24 cellular contexts compared by ENCODE assay signal in genomic region chr12:111251787-111252186, GRCh38.
"Had no signal": no experiment of that assay in that cellular context is flagged by ENCODE, and none has a peak within 500 bp of the region (broad histone marks: within the 10 kb centered on the region; RNA-seq: fewer than 3 reads in every experiment).

No MANE protein-coding gene starts in this region.

- H3K36me3 ChIP-seq: colonic mucosa, esophagus squamous epithelium, gastrocnemius medialis, heart right ventricle, left lung, lower lobe of right lung had no signal

- H3K27ac Mint-ChIP-seq: dendritic cell treated with granulocyte-macrophage colony-stimulating factor and Interleukin-4, amounts not matched to agents 40 ng/mL and 50 ng/mL, for 4 days; effector memory CD8-positive, alpha-beta T cell; endodermal cell; mesothelial cell of epicardium; naive B cell had no signal

- H3K4me3 ChIP-seq: colonic mucosa, esophagus squamous epithelium, gastrocnemius medialis, heart right ventricle, left lung, lower lobe of right lung, mucosa of descending colon had no signal

- H3K9me3 Mint-ChIP-seq: dendritic cell treated with granulocyte-macrophage colony-stimulating factor and Interleukin-4, amounts not matched to agents 40 ng/mL and 50 ng/mL, for 4 days; effector memory CD8-positive, alpha-beta T cell; endodermal cell; mesothelial cell of epicardium had no signal

- H3K4me3 Mint-ChIP-seq: dendritic cell treated with granulocyte-macrophage colony-stimulating factor and Interleukin-4, amounts not matched to agents 40 ng/mL and 50 ng/mL, for 4 days; effector memory CD8-positive, alpha-beta T cell; endodermal cell; mesothelial cell of epicardium; naive B cell had no signal

- H3K27ac ChIP-seq: colonic mucosa, epithelial cell of prostate, esophagus squamous epithelium, gastrocnemius medialis, heart right ventricle, left lung, lower lobe of right lung had no signal

- H3K4me1 ChIP-seq: colonic mucosa, esophagus squamous epithelium, gastrocnemius medialis, left lung, lower lobe of right lung had no signal

- ATAC-seq: effector memory CD8-positive, alpha-beta T cell; gastrocnemius medialis; heart right ventricle; left cardiac atrium; left lung; left ventricle myocardium superior; lower lobe of right lung; mucosa of descending colon had no signal

- DNase-seq: colonic mucosa; cortex of kidney; effector CD8-positive, alpha-beta T cell; effector memory CD8-positive, alpha-beta T cell; endodermal cell; erythroblast; esophagus squamous epithelium; foreskin fibroblast; foreskin melanocyte; gastrocnemius medialis; glutamatergic neuron; head of caudate nucleus; heart right ventricle; hippocampal formation; left cardiac atrium; left lung; left ventricle myocardium superior; lower lobe of right lung; mesenchymal stem cell; mucosa of descending colon; naive B cell had no signal

- H3K9me3 ChIP-seq: colonic mucosa, esophagus squamous epithelium, gastrocnemius medialis, heart right ventricle, left lung, lower lobe of right lung, mucosa of descending colon had no signal
